In genomic region chr5:94240616-94241287, GRCh38 we compare ENCODE assay signal across 2 cellular contexts.
TF ChIP-seq lines count a peak whose summit lies in the region.

No MANE protein-coding gene starts in this region.

TF ChIP-seq in A549, 52 proteins besides CTCF, POLR2A, EP300 and RAD21 (continued from another document):
- TF ChIP-seq HMGXB4 (CRISPR knock-in tag; IDR thresholded peaks at IDR 0.05; ENCODE audit: borderline replicate concordance) (no peak), HOXA7 (CRISPR knock-in tag; IDR thresholded peaks at IDR 0.05) (no peak), CHD4 (IDR thresholded peaks at IDR 0.05; ENCODE audit: borderline replicate concordance) (no peak)
- TF ChIP-seq, protein P1, sequence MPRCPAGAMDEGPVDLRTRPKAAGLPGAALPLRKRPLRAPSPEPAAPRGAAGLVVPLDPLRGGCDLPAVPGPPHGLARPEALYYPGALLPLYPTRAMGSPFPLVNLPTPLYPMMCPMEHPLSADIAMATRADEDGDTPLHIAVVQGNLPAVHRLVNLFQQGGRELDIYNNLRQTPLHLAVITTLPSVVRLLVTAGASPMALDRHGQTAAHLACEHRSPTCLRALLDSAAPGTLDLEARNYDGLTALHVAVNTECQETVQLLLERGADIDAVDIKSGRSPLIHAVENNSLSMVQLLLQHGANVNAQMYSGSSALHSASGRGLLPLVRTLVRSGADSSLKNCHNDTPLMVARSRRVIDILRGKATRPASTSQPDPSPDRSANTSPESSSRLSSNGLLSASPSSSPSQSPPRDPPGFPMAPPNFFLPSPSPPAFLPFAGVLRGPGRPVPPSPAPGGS (IDR thresholded peaks at IDR 0.05): no peak

TF ChIP-seq in GM23338, 12 proteins besides CTCF, POLR2A, EP300 and RAD21 (continued from another document):
- TF ChIP-seq REST (IDR thresholded peaks at IDR 0.05; ENCODE audit: unreplicated experiment) (no peak), POLR2AphosphoS5 (IDR thresholded peaks at IDR 0.05; ENCODE audit: low read depth) (no peak), STAT1 (IDR thresholded peaks at IDR 0.05; ENCODE audit: unreplicated experiment) (no peak), ETS1 (IDR thresholded peaks at IDR 0.05) (no peak)
